In genomic region chr6:24513602-24514001, GRCh38 we compare ENCODE assay signal across 1 cellular context.
TF ChIP-seq lines count a peak whose summit lies in the region.

No MANE protein-coding gene starts in this region.

TF ChIP-seq in K562, 482 proteins besides CTCF, POLR2A, EP300 and RAD21 (continued from another document):
- no peak for TF ChIP-seq TAF7 (tag; IDR thresholded peaks at IDR 0.05)
- TF ChIP-seq AFF1 (IDR thresholded peaks at IDR 0.05; ENCODE audit: low read depth in 1 of 2, partially characterized antibody in 2 of 2) = no peak
- TF ChIP-seq, protein P1, sequence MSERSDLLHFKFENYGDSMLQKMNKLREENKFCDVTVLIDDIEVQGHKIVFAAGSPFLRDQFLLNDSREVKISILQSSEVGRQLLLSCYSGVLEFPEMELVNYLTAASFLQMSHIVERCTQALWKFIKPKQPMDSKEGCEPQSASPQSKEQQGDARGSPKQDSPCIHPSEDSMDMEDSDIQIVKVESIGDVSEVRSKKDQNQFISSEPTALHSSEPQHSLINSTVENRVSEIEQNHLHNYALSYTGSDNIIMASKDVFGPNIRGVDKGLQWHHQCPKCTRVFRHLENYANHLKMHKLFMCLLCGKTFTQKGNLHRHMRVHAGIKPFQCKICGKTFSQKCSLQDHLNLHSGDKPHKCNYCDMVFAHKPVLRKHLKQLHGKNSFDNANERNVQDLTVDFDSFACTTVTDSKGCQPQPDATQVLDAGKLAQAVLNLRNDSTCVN (CRISPR knock-in tag; IDR thresholded peaks at IDR 0.05) = no peak
- TF ChIP-seq AFF4 (CRISPR knock-in tag; IDR thresholded peaks at IDR 0.05) = no peak
- no peak for TF ChIP-seq MXI1 (IDR thresholded peaks at IDR 0.05; ENCODE audit: low read depth, low read length)
- no peak for TF ChIP-seq SOX6 (IDR thresholded peaks at IDR 0.05)
- no peak for TF ChIP-seq NELFE (IDR thresholded peaks at IDR 0.05; ENCODE audit: insufficient read depth, insufficient read length)
- TF ChIP-seq ZNF143 (CRISPR knock-in tag; IDR thresholded peaks at IDR 0.05) = no peak
- TF ChIP-seq ATF6 (CRISPR knock-in tag; IDR thresholded peaks at IDR 0.05) = no peak
